In the genomic region with DNA sequence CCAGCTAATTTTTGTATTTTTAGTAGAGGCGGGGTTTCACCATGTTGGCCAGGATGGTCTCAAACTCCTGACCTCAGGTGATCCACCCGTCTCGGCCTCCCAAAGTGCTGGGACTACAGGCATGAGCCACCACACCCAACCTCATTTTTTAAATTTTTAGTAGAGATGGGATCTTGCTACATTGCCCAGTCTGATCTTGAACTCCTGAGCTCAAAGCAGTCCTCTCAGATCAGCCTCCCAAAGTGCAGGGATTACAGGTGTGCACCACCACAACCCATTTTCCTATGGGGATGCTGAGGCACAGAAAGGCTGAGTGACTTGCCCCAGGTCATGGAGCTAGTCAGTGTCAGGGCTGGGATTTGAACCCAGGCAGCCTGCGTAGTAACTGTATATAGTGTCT, we compare ENCODE assay signal across 9 cellular contexts. TPM values are rescaled to one million over a fixed set of nuclear protein-coding genes. Genes with fewer than 3 reads are reported as not detected.
DNase-seq lines count a peak whose midpoint lies in the region; ATAC-seq and TF ChIP-seq lines count a peak whose summit lies in the region.
"Not testable (repeated sequence)": the region's sequence is repeated elsewhere in the genome, so short reads cannot be mapped to it uniquely, and the experiment has no call there.
"Had no signal": no experiment of that assay in that cellular context is flagged by ENCODE, and none has a peak within 500 bp of the region (broad histone marks: within the 10 kb centered on the region; RNA-seq: fewer than 3 reads in every experiment).

No MANE protein-coding gene starts in this region.

- not testable (repeated sequence) for H3K27ac Mint-ChIP-seq in WTC11

- H3K4me3 ChIP-seq in dorsolateral prefrontal cortex: not testable (repeated sequence)

- not testable (repeated sequence) for H3K27me3 ChIP-seq in dorsolateral prefrontal cortex

- intact Hi-C loops in dorsolateral prefrontal cortex (cut with DNase I); posterior vena cava (cut with DNase I): not testable (repeated sequence)

- not testable (repeated sequence) for H3K36me3 Mint-ChIP-seq in WTC11

- H3K27ac ChIP-seq in dorsolateral prefrontal cortex (peak overlapping the region in 35 of 59 donors; percentile 5 to 99 (median 96)), substantia nigra (ENCODE audit: low read depth, low read length, poor library complexity, severe bottlenecking) (peak overlapping the region; percentile 9)

- TF ChIP-seq CTCF in WTC11 (IDR thresholded peaks at IDR 0.05); dorsolateral prefrontal cortex (IDR thresholded peaks at IDR 0.05 in 54 of 56, conservative IDR thresholded peaks at IDR 0.05 in 2 of 56; ENCODE audit: low read depth in 1 of 56, partially characterized antibody in 56 of 56): not testable (repeated sequence)

- CTCF ChIA-PET in WTC11 (lab: Charles Lee): interaction anchor here (1.9 kb wide), 1 partner anchor 84 kb away, joined by 4 read pairs; no protein-coding TSS in a partner anchor

- not testable (repeated sequence) for H3K9me3 Mint-ChIP-seq in WTC11

- POLR2A ChIA-PET in WTC11 (lab: Charles Lee): not testable (repeated sequence)

- not testable (repeated sequence) for ATAC-seq in WTC11

- H3K27me3 Mint-ChIP-seq in WTC11 (ENCODE audit: low read depth): not testable (repeated sequence)

- not testable (repeated sequence) for DNase-seq in WTC11 (ENCODE audit: low spot score); dorsolateral prefrontal cortex; substantia nigra (lab: John Stamatoyannopoulos, UW)
- DNase-seq in posterior vena cava (ENCODE audit: low spot score): peak; percentile 24

- peaks cover 17% of the 10 kb centered on the region for H3K4me1 Mint-ChIP-seq in WTC11

- not testable (repeated sequence) for H3K4me3 Mint-ChIP-seq in WTC11

TF ChIP-seq in WTC11, 78 proteins besides CTCF, POLR2A, EP300 and RAD21:
- TF ChIP-seq ZNF121 (CRISPR knock-in tag; IDR thresholded peaks at IDR 0.05): peak; percentile 89; the same call in 1 of the 2 replicates

RNA-seq across cellular contexts. Expression of a gene that starts 9.7 kb away (rescaled TPM):
- total RNA-seq in WTC11 (2021) (20.8 to 35.5 TPM (median 34.6 TPM) in 3 replicates), dorsolateral prefrontal cortex (10 to 100 TPM in 11 of 120 experiments, 1 to 10 TPM in 109; 1.0 to 16.3 (median 6.0) TPM), posterior vena cava (1 to 10 TPM in 1 of 2 donors, under 1 TPM in 1; 1.00 to 1.7 TPM)
- total RNA-seq: A673; CD4-positive, CD25-positive, alpha-beta regulatory T cell; CD8-positive, alpha-beta memory T cell; Daoy; G401 had no signal

RNA-seq across cellular contexts. Expression of a gene that starts 21.0 kb away (rescaled TPM):
- total RNA-seq in WTC11 (2021): 4.4 to 8.0 TPM (median 4.8 TPM) in 3 replicates
- 100 to 1,000 TPM in 117 of 120 experiments, 10 to 100 TPM in 3; 65.9 to 457 (median 199) TPM for total RNA-seq in dorsolateral prefrontal cortex
- 10 to 100 TPM; 30.8 to 42.4 TPM for total RNA-seq in posterior vena cava

RNA-seq across cellular contexts. Expression of a gene that starts 51.1 kb away (rescaled TPM):
- total RNA-seq in WTC11 (2021) (235 to 389 TPM (median 236 TPM) in 3 replicates), dorsolateral prefrontal cortex (10 to 100 TPM; 38.8 to 93.6 (median 54.7) TPM), posterior vena cava (10 to 100 TPM; 83.0 to 87.0 TPM)
